Comparison of ENCODE assay signal across 13 cellular contexts in the genomic region with DNA sequence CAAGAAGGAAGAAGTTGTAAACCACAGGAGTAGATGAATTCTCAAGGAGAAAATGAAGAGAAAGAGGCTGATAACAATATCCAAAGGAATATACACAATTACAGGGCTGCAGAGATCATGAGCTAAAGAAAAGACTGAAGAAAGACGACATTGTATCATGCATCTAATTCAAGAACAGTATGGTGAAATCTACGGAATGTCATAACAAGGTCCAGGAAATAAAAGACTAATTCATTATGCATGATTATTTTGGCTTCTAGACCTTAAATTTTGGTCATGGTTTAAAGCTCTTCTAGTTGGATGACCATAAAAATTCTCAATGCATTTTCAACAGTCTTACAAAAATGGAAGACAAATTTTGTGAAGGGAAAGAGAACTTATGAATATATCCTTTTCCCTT.
"Had no signal": no experiment of that assay in that cellular context is flagged by ENCODE, and none has a peak within 500 bp of the region (broad histone marks: within the 10 kb centered on the region; RNA-seq: fewer than 3 reads in every experiment).

No MANE protein-coding gene starts in this region.

- H3K27me3 ChIP-seq: spleen had no signal

- H3K36me3 Mint-ChIP-seq: activated naive CD4-positive, alpha-beta T cell treated with anti-CD3 and anti-CD28 coated beads, Interleukin-2, amount 50 U/mL, for 24 hours; naive B cell; type B pancreatic cell had no signal

- H3K36me3 ChIP-seq: spleen had no signal

- DNase-seq: activated CD4-positive, alpha-beta T cell treated with anti-CD3 and anti-CD28 coated beads, Interleukin-2, amount 50 U/mL, for 1 hour; hypothalamus; kidney glomerular epithelial cell; midbrain; naive B cell; right cardiac atrium; spleen; stimulated activated CD4-positive, alpha-beta T cell treated with anti-CD3 and anti-CD28 coated beads, Interleukin-2, amount 100 ng/mL, for 24 hours; stimulated activated naive CD4-positive, alpha-beta T cell had no signal

- H3K9me3 ChIP-seq: spleen had no signal

- H3K27ac Mint-ChIP-seq: activated naive CD4-positive, alpha-beta T cell treated with anti-CD3 and anti-CD28 coated beads, Interleukin-2, amount 50 U/mL, for 24 hours; activated T-helper 2 cell treated with anti-CD3 and anti-CD28 coated beads, Interferon-gamma antibody, Interleukin-2, Interleukin-4, amounts not matched to agents 10 μg/mL and 5 μg/mL and 100 μg/mL, durations not matched to agents 14 hours and 24 hours and 36 hours; T-helper 2 cell treated with Interferon-gamma antibody and Interleukin-4, amounts not matched to agents 5 μg/mL and 100 μg/mL, for 36 hours; type B pancreatic cell had no signal

- H3K4me3 ChIP-seq: spleen had no signal

- H3K9me3 Mint-ChIP-seq: activated naive CD4-positive, alpha-beta T cell treated with anti-CD3 and anti-CD28 coated beads, Interleukin-2, amount 50 U/mL, for 24 hours; activated T-helper 2 cell treated with anti-CD3 and anti-CD28 coated beads, Interferon-gamma antibody, Interleukin-2, Interleukin-4, amounts not matched to agents 10 μg/mL and 5 μg/mL and 100 μg/mL, durations not matched to agents 14 hours and 24 hours and 36 hours; T-helper 2 cell treated with Interferon-gamma antibody and Interleukin-4, amounts not matched to agents 5 μg/mL and 100 μg/mL, for 36 hours; type B pancreatic cell had no signal

- H3K27me3 Mint-ChIP-seq: activated naive CD4-positive, alpha-beta T cell treated with anti-CD3 and anti-CD28 coated beads, Interleukin-2, amount 50 U/mL, for 24 hours; naive B cell had no signal

- ATAC-seq: right cardiac atrium had no signal

- H3K4me3 Mint-ChIP-seq: activated naive CD4-positive, alpha-beta T cell treated with anti-CD3 and anti-CD28 coated beads, Interleukin-2, amount 50 U/mL, for 24 hours; naive B cell; T-helper 2 cell treated with Interferon-gamma antibody and Interleukin-4, amounts not matched to agents 5 μg/mL and 100 μg/mL, for 36 hours; type B pancreatic cell had no signal
